ENCODE assay signal across 12 cellular contexts in the genomic region with DNA sequence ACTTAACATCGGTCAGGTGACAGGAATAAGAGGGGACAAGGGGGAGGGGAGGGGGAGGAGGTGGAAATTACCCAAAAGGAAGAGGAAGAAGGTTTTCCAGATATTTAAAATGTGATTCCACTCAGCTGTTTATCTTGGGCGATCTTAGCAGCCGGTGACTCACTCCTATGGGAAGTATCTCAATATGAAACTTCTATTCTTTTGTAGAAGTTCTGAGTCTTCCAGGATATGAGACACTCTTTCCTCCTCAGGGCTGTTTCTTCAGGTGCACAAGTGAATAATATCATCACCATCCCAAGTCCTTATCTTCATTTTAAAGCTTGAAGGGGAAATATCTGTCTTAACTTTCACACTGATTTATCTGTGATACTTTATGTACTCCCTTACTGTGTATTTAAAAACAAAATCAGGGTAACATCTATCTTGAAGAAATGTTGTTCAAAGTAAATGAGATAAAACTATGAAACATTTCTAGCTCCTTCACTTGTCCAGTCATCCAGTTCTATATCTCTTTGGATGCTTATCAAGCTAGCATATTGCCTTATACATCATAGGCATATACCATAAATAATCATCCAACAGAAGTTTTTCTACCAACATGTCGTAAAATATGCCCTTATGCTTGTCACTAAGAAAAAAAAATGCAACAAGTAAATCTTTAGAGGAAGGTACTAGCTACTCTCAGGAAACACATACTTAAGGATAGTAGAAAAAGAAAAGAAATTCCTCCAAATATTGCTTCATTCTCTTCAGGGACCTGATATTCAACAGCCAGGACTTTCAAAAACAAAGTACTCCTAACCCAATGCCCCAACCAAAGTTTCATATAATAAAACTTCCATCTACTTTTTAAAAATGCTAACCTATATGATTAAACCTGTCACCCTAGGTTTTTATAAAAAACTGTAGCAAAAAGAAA. TPM values are rescaled to one million over a fixed set of nuclear protein-coding genes. Genes with fewer than 3 reads are reported as not detected.
DNase-seq lines count a peak whose midpoint lies in the region; ATAC-seq and TF ChIP-seq lines count a peak whose summit lies in the region.
"Had no signal": no experiment of that assay in that cellular context is flagged by ENCODE, and none has a peak within 500 bp of the region (broad histone marks: within the 10 kb centered on the region; RNA-seq: fewer than 3 reads in every experiment).

No MANE protein-coding gene starts in this region.

- peak; percentile 86 to 95 for ATAC-seq in activated naive CD4-positive, alpha-beta T cell treated with anti-CD3 and anti-CD28 coated beads, Interleukin-2, amount 50 U/mL, for 72 hours
- ATAC-seq in gastroesophageal sphincter: peak; percentile 66
- ATAC-seq: WTC11 had no signal

- H3K27me3 Mint-ChIP-seq in T-helper 2 cell treated with Interferon-gamma antibody and Interleukin-4, amounts not matched to agents 5 μg/mL and 100 μg/mL, for 36 hours (ENCODE audit: low read depth): peaks cover 13% of the 10 kb centered on the region

- H3K27ac Mint-ChIP-seq in activated naive CD4-positive, alpha-beta T cell treated with anti-CD3 and anti-CD28 coated beads, Interleukin-2, amount 50 U/mL, for 72 hours: no peak overlapping the region
- H3K27ac Mint-ChIP-seq in T-helper 2 cell treated with Interferon-gamma antibody and Interleukin-4, amounts not matched to agents 5 μg/mL and 100 μg/mL, for 36 hours: no peak overlapping the region
- H3K27ac Mint-ChIP-seq: WTC11 had no signal

- TF ChIP-seq POLR2A in gastroesophageal sphincter (IDR thresholded peaks at IDR 0.05): no peak

- WGBS in gastroesophageal sphincter (ENCODE audit: low coverage in 1 of 2), 2 donors: 44 to 49% methylated on average over 3 to 4 of the region's 4 CpGs

- H3K9me3 ChIP-seq in adipocyte (ENCODE audit: control insufficient read depth, low read length) (no peaks in the 10 kb centered on the region), gastroesophageal sphincter (no peaks in the 10 kb centered on the region), skeletal muscle tissue (ENCODE audit: control insufficient read depth in 3 of 3, low read length in 3 of 3) (peaks cover 0 to 2% (median 2%) of the 10 kb centered on the region in 3 donors)

- H3K27ac ChIP-seq in gastroesophageal sphincter (peak overlapping the region in 1 of 4 donors; percentile 48), skeletal muscle tissue (ENCODE audit: low read depth, low read length) (peak overlapping the region; percentile 38)
- H3K27ac ChIP-seq: HL-60 had no signal

- peaks cover 0 to 6% of the 10 kb centered on the region in 2 donors for H3K36me3 Mint-ChIP-seq in activated naive CD4-positive, alpha-beta T cell treated with anti-CD3 and anti-CD28 coated beads, Interleukin-2, amount 50 U/mL, for 72 hours
- H3K36me3 Mint-ChIP-seq in T-helper 2 cell treated with Interferon-gamma antibody and Interleukin-4, amounts not matched to agents 5 μg/mL and 100 μg/mL, for 36 hours (ENCODE audit: low read depth): no peaks in the 10 kb centered on the region
- H3K36me3 Mint-ChIP-seq: WTC11 had no signal

- H3K4me3 Mint-ChIP-seq in T-helper 2 cell treated with Interferon-gamma antibody and Interleukin-4, amounts not matched to agents 5 μg/mL and 100 μg/mL, for 36 hours: no peak overlapping the region
- H3K4me3 Mint-ChIP-seq: WTC11 had no signal

- DNase-seq in activated naive CD4-positive, alpha-beta T cell treated with anti-CD3 and anti-CD28 coated beads, Interleukin-2, amount 50 U/mL, for 72 hours (ENCODE audit: low spot score in 2 of 2): no peak
- DNase-seq in activated naive CD4-positive, alpha-beta T cell treated with anti-CD3 and anti-CD28 coated beads, Interleukin-2, amount 50 U/mL, for 16 hours: no peak
- DNase-seq in adipocyte (ENCODE audit: low read depth): peak; percentile 69
- no peak for DNase-seq in middle frontal gyrus (ENCODE audit: extremely low spot score, low spot score)
- DNase-seq in activated naive CD4-positive, alpha-beta T cell (lab: John Stamatoyannopoulos, UW): no peak
- no peak for DNase-seq in T-helper 2 cell treated with Interferon-gamma antibody and Interleukin-4, amounts not matched to agents 5 μg/mL and 100 μg/mL, for 36 hours (ENCODE audit: low spot score)
- DNase-seq: NCI-H1694 treated with DMSO at 0.1 percent for 48 hours, OCI-M1 had no signal

- peaks cover 4% of the 10 kb centered on the region in 2 donors for H3K9me3 Mint-ChIP-seq in activated naive CD4-positive, alpha-beta T cell treated with anti-CD3 and anti-CD28 coated beads, Interleukin-2, amount 50 U/mL, for 72 hours
- H3K9me3 Mint-ChIP-seq in T-helper 2 cell treated with Interferon-gamma antibody and Interleukin-4, amounts not matched to agents 5 μg/mL and 100 μg/mL, for 36 hours: no peaks in the 10 kb centered on the region
- H3K9me3 Mint-ChIP-seq: WTC11 had no signal

- no peaks in the 10 kb centered on the region for H3K4me1 Mint-ChIP-seq in T-helper 2 cell treated with Interferon-gamma antibody and Interleukin-4, amounts not matched to agents 5 μg/mL and 100 μg/mL, for 36 hours (ENCODE audit: low read depth)

- TF ChIP-seq CTCF in gastroesophageal sphincter (IDR thresholded peaks at IDR 0.05): no peak

- no peak for TF ChIP-seq EP300 in gastroesophageal sphincter (IDR thresholded peaks at IDR 0.05)

- H3K4me1 ChIP-seq in adipocyte (ENCODE audit: control insufficient read depth, insufficient read depth, low read length) (peaks cover 8% of the 10 kb centered on the region), gastroesophageal sphincter (no peaks in the 10 kb centered on the region), skeletal muscle tissue (ENCODE audit: control insufficient read depth in 3 of 3, insufficient read depth in 3 of 3, low read length in 3 of 3) (no peaks in the 10 kb centered on the region)

- H3K9ac ChIP-seq in adipocyte (ENCODE audit: low read length): no peak overlapping the region
- no peak overlapping the region for H3K9ac ChIP-seq in skeletal muscle tissue (ENCODE audit: low read depth in 1 of 3, low read length in 3 of 3)

- H3K36me3 ChIP-seq in adipocyte (ENCODE audit: control insufficient read depth, insufficient read depth, low read length, severe bottlenecking) (no peaks in the 10 kb centered on the region), gastroesophageal sphincter (no peaks in the 10 kb centered on the region), skeletal muscle tissue (ENCODE audit: control insufficient read depth in 3 of 3, insufficient read depth in 3 of 3, low read length in 3 of 3) (no peaks in the 10 kb centered on the region)

- H3K27me3 ChIP-seq in adipocyte (replicated peaks; ENCODE audit: control insufficient read depth, insufficient read depth, low read length) (no peaks in the 10 kb centered on the region), gastroesophageal sphincter (no peaks in the 10 kb centered on the region), skeletal muscle tissue (ENCODE audit: control insufficient read depth in 3 of 3, insufficient read depth in 3 of 3, low read length in 3 of 3) (no peaks in the 10 kb centered on the region)

- no peak overlapping the region for H3K4me3 ChIP-seq in adipocyte (ENCODE audit: low read length)
- no peak overlapping the region for H3K4me3 ChIP-seq in gastroesophageal sphincter
- no peak overlapping the region for H3K4me3 ChIP-seq in skeletal muscle tissue (ENCODE audit: low read length in 3 of 3)

RNA-seq across cellular contexts. Expression of gene DOCK4, which starts 13.7 kb away (rescaled TPM):
- 1 to 10 TPM in 1 of 2 donors, under 1 TPM in 1; 0.21 to 1.1 TPM for total RNA-seq in activated naive CD4-positive, alpha-beta T cell treated with anti-CD3 and anti-CD28 coated beads, Interleukin-2, amount 50 U/mL, for 72 hours
- 10 to 100 TPM; 14.0 to 34.1 (median 24.2) TPM for total RNA-seq in gastroesophageal sphincter
- 24.5 TPM for total RNA-seq in skeletal muscle tissue

RNA-seq across cellular contexts. Expression of gene ZNF277, which starts 14.0 kb away (rescaled TPM):
- 10 to 100 TPM; 22.7 to 30.4 TPM for total RNA-seq in activated naive CD4-positive, alpha-beta T cell treated with anti-CD3 and anti-CD28 coated beads, Interleukin-2, amount 50 U/mL, for 72 hours
- total RNA-seq in gastroesophageal sphincter (10 to 100 TPM; 17.1 to 38.4 (median 29.5) TPM), skeletal muscle tissue (17.7 TPM)

Comparison
In these comparisons a context has a peak if more than half of its experiments do, and no peak if none do; other contexts are left out.
1. RNA of gene DOCK4, which starts 13.7 kb away (total RNA-seq): 14.0 to 34.1 TPM in gastroesophageal sphincter and 24.5 TPM in skeletal muscle tissue (single experiment); 0.21 to 1.1 TPM in activated naive CD4-positive, alpha-beta T cell treated with anti-CD3 and anti-CD28 coated beads, Interleukin-2, amount 50 U/mL, for 72 hours; every median in the first group is over 4 times any median in the second.